ENCODE assay signal across 19 cellular contexts in genomic region chr3:32778389-32778788, GRCh38. TPM values are rescaled to one million over a fixed set of nuclear protein-coding genes. Genes with fewer than 3 reads are reported as not detected.
DNase-seq lines count a peak whose midpoint lies in the region; ATAC-seq, FAIRE-seq and TF ChIP-seq lines count a peak whose summit lies in the region.
"Had no signal": no experiment of that assay in that cellular context is flagged by ENCODE, and none has a peak within 500 bp of the region (broad histone marks: within the 10 kb centered on the region; RNA-seq: fewer than 3 reads in every experiment).

No MANE protein-coding gene starts in this region.

- H3K27ac ChIP-seq in GM23338 (ENCODE audit: low read depth) (peak overlapping the region; percentile 99; the same call in 1 of the 2 replicates), HepG2 (ENCODE audit: extremely low read length, insufficient read depth, low read length) (no peak overlapping the region), RWPE1 (no peak overlapping the region)
- H3K27ac ChIP-seq: neutrophil had no signal

- no peak for TF ChIP-seq POLR2A in HepG2 (IDR thresholded peaks at IDR 0.05; ENCODE audit: insufficient read depth in 1 of 2, low read depth in 2 of 2, low read length in 2 of 2)

- H3K27ac Mint-ChIP-seq in GM23338: peak overlapping the region; percentile 10; the same call in 1 of the 2 replicates
- H3K27ac Mint-ChIP-seq: CD8-positive, alpha-beta T cell; immature natural killer cell had no signal

- POLR2A ChIA-PET in HepG2 (lab: Yijun Ruan, JAX) (interaction anchor here (0.7 to 0.8 kb wide), 2 partner anchors 20 to 37 kb away, joined by 3 read pairs; no protein-coding TSS in a partner anchor), RWPE1 (lab: Yijun Ruan, JAX; ENCODE audit: low non-redundant PET) (no interaction called here)

- in situ Hi-C loops in HepG2 (cut with HindIII; ENCODE audit: extremely low pct_ligation_motif_present, low pct_unique_long_range_greater_than_20kb): no loop called here

- H3K4me3 Mint-ChIP-seq in GM23338: no peak overlapping the region
- H3K4me3 Mint-ChIP-seq: CD8-positive, alpha-beta T cell; immature natural killer cell had no signal

- H3K9ac ChIP-seq in HepG2 (ENCODE audit: insufficient read depth, low read depth, low read length): no peak overlapping the region

- 80% methylated on average over 1 of the region's 4 CpGs for WGBS in HepG2 (ENCODE audit: low lambda C conversion rate)

- H4K20me1 ChIP-seq in GM23338 (replicated peaks; ENCODE audit: insufficient read depth) (no peaks in the 10 kb centered on the region), HepG2 (ENCODE audit: insufficient read depth, low read length) (no peaks in the 10 kb centered on the region)

- peak; percentile 23; the same call in 1 of the 2 replicates for TF ChIP-seq RAD21 in HepG2 (CRISPR knock-in tag; IDR thresholded peaks at IDR 0.05)

- peak; percentile 44 for FAIRE-seq in HepG2 (lab: Jason Lieb, UNC)
- FAIRE-seq: GM18507 had no signal

- no TSS peak for BruUV-seq in HepG2 (replicated peaks; lab: Mats Ljungman, UMichigan)

- no peaks in the 10 kb centered on the region for H3K9me3 ChIP-seq in HepG2 (ENCODE audit: low read length)
- H3K9me3 ChIP-seq: neutrophil had no signal

- no peaks in the 10 kb centered on the region; the same call in 2 of the 3 replicates for H3K9me3 Mint-ChIP-seq in GM23338
- H3K9me3 Mint-ChIP-seq: CD8-positive, alpha-beta T cell had no signal

- CTCF ChIA-PET in HepG2 (lab: Yijun Ruan, JAX; ENCODE audit: low intra/inter-chr PET ratio, low total read pairs): no interaction called here
- CTCF ChIA-PET in RWPE1 (lab: Yijun Ruan, JAX): interaction anchor here (0.6 kb wide), 1 partner anchor 132 kb away, joined by 3 read pairs; no protein-coding TSS in a partner anchor

- H3K79me2 ChIP-seq in GM23338 (replicated peaks; ENCODE audit: insufficient read depth) (peaks cover 31% of the 10 kb centered on the region), HepG2 (ENCODE audit: insufficient read depth, low read length) (peaks cover 15% of the 10 kb centered on the region)

- peak; percentile 4 to 18 for DNase-seq in activated CD4-positive, alpha-beta T cell treated with anti-CD3 and anti-CD28 coated beads, Interleukin-2, amount 50 U/mL, for 48 hours
- no peak for DNase-seq in activated CD4-positive, alpha-beta T cell treated with anti-CD3 and anti-CD28 coated beads, Interleukin-2, amount 50 U/mL, for 4 hours
- DNase-seq in GM23338 (ENCODE audit: low spot score) (no peak), NAMALWA (ENCODE audit: low spot score) (peak; percentile 31), HepG2 (ENCODE audit: low spot score) (peak; percentile 53), NCI-H187 treated with DMSO at 0.1 percent for 48 hours (lab: John Stamatoyannopoulos, UW) (no peak), RWPE1 (ENCODE audit: low spot score) (no peak)
- DNase-seq: CD8-positive, alpha-beta T cell; GOT3; head of caudate nucleus; immature natural killer cell; NCI-H1417; NCI-H2171; RPMI8226 had no signal

- no peak overlapping the region for H3K4me3 ChIP-seq in GM23338
- H3K4me3 ChIP-seq in HepG2 (replicated peaks in 1 of 3; ENCODE audit: insufficient read depth in 1 of 3, low read depth in 2 of 3, low read length in 3 of 3): no peak overlapping the region

- H3K4me1 ChIP-seq in GM23338 (ENCODE audit: insufficient read depth) (peaks cover 43% of the 10 kb centered on the region), HepG2 (ENCODE audit: insufficient read depth, low read length) (peaks cover 61% of the 10 kb centered on the region)

- peaks cover 22% of the 10 kb centered on the region for H3K27me3 Mint-ChIP-seq in GM23338 (ENCODE audit: insufficient read depth, low read depth, poor library complexity)

- H3K4me1 Mint-ChIP-seq in GM23338: peaks cover 61% of the 10 kb centered on the region

- TF ChIP-seq EP300 in HepG2 (IDR thresholded peaks at IDR 0.05; ENCODE audit: low read depth in 2 of 2, low read length in 2 of 2): no peak
- TF ChIP-seq EP300 in HepG2 (CRISPR knock-in tag; IDR thresholded peaks at IDR 0.05; ENCODE audit: borderline replicate concordance): no peak

- intact Hi-C loops in HepG2 (cut with micrococcal nuclease; ENCODE audit: unreplicated experiment): no loop called here

- H3K36me3 ChIP-seq in GM23338 (ENCODE audit: insufficient read depth) (peaks cover 13% of the 10 kb centered on the region), HepG2 (replicated peaks in 1 of 2; ENCODE audit: control insufficient read depth in 1 of 2, insufficient read depth in 2 of 2, low read length in 2 of 2) (no peaks in the 10 kb centered on the region; a peak in 1 of 5 replicates)

- peaks cover 35% of the 10 kb centered on the region for H3F3A ChIP-seq in GM23338 (replicated peaks; ENCODE audit: low read depth)

- no peak overlapping the region for H2AFZ ChIP-seq in GM23338
- H2AFZ ChIP-seq in HepG2 (ENCODE audit: low read length): no peak overlapping the region

- ATAC-seq in GM23338 (no peak), HepG2 (peak; percentile 39), GM21786 (IDR thresholded peaks at IDR 0.05; ENCODE audit: unreplicated experiment) (no peak)
- ATAC-seq: CD8-positive, alpha-beta T cell had no signal

- H3K36me3 Mint-ChIP-seq in GM23338 (ENCODE audit: low read depth): peaks cover 31% of the 10 kb centered on the region

- no peak overlapping the region for H3K4me2 ChIP-seq in GM23338
- H3K4me2 ChIP-seq in HepG2 (ENCODE audit: low read depth, low read length): no peak overlapping the region

- 0 out of 4 replicates have a peak, but pooled peaks have one; percentile 9 to 14 for TF ChIP-seq CTCF in GM23338 (conservative IDR thresholded peaks at IDR 0.05; ENCODE audit: low read depth in 2 of 2)
- TF ChIP-seq CTCF in HepG2 (CRISPR knock-in tag; IDR thresholded peaks at IDR 0.05): peak; percentile 50
- no peak for TF ChIP-seq CTCF in RWPE1 (conservative IDR thresholded peaks at IDR 0.05; ENCODE audit: low read depth)

- no peaks in the 10 kb centered on the region; the same call in 1 of the 2 replicates for H3K9me2 ChIP-seq in GM23338 (ENCODE audit: insufficient read depth)

- H3K27me3 ChIP-seq in GM23338 (ENCODE audit: insufficient read depth) (no peaks in the 10 kb centered on the region), HepG2 (ENCODE audit: control insufficient read depth in 1 of 2, insufficient read depth in 2 of 2, low read length in 2 of 2) (no peaks in the 10 kb centered on the region; a peak in 1 of 5 replicates)

TF ChIP-seq in GM23338, 12 proteins besides CTCF, POLR2A, EP300 and RAD21 (continues in another document):
- TF ChIP-seq STAT1 (IDR thresholded peaks at IDR 0.05; ENCODE audit: unreplicated experiment): no peak
- TF ChIP-seq ZNF331 (CRISPR knock-in tag; IDR thresholded peaks at IDR 0.05; ENCODE audit: low read depth): 0 out of 2 replicates have a peak, but pooled peaks have one; percentile 8
- no peak for TF ChIP-seq NANOG (IDR thresholded peaks at IDR 0.05; ENCODE audit: borderline replicate concordance)

TF ChIP-seq in HepG2, 621 proteins besides CTCF, POLR2A, EP300 and RAD21 (continues in another document):
- peak; percentile 27; the same call in 1 of the 2 replicates for TF ChIP-seq SAP130 (CRISPR knock-in tag; IDR thresholded peaks at IDR 0.05; ENCODE audit: low read depth)
- TF ChIP-seq SALL1 (CRISPR knock-in tag; IDR thresholded peaks at IDR 0.05): peak; percentile 38; the same call in 1 of the 2 replicates
- no peak for TF ChIP-seq SOX13 (IDR thresholded peaks at IDR 0.05)
- 0 out of 4 replicates have a peak, but pooled peaks of 1 of the 2 experiments have one; percentile 27 for TF ChIP-seq SOX13 (CRISPR knock-in tag; conservative IDR thresholded peaks at IDR 0.05 in 1 of 2, IDR thresholded peaks at IDR 0.05 in 1 of 2)
- no peak for TF ChIP-seq TRIM22 (IDR thresholded peaks at IDR 0.05)
- peak; percentile 55 for TF ChIP-seq TEAD3 (CRISPR knock-in tag; optimal IDR thresholded peaks at IDR 0.05; ENCODE audit: borderline replicate concordance)

RNA-seq across cellular contexts. Expression of gene TRIM71, which starts 39.4 kb away (rescaled TPM):
- total RNA-seq in GM23338 (2014; rRNA removed; shearing (Covaris generic)): 318 and 346 TPM in 2 replicates
- polyA plus RNA-seq in GM23338 (2016; fragmentation: Nextera tagmentation; extraction: Ambion mirVana) (71.2 and 71.5 TPM in 2 replicates), HepG2 (2011; rRNA removed) (21.1 and 21.7 TPM in 2 replicates)
- total RNA-seq in HepG2 (2016; rRNA removed; fragmentation: Illumina TruSeq; extraction: Trizol): 76.9 and 111 TPM in 2 replicates
- 5.5 and 6.3 TPM in 2 replicates for total RNA-seq in HepG2 (2016; cell fraction: cytosol; rRNA removed; fragmentation: Illumina TruSeq; extraction: Trizol; ENCODE audit: low read depth)
- 75.8 and 102 TPM in 2 replicates for total RNA-seq in HepG2 (2016; cell fraction: insoluble cytoplasmic fraction; rRNA removed; fragmentation: Illumina TruSeq; extraction: Trizol)
- total RNA-seq in HepG2 (2016; cell fraction: membrane; rRNA removed; fragmentation: Illumina TruSeq; extraction: Trizol): 29.5 and 33.3 TPM in 2 replicates
- total RNA-seq in HepG2 (2016; cell fraction: nucleus; rRNA removed; fragmentation: Illumina TruSeq; extraction: Trizol): 91.5 and 98.1 TPM in 2 replicates
- 16.3 and 17.3 TPM in 2 replicates for polyA plus RNA-seq in HepG2 (2011; cell fraction: cytosol; rRNA removed)
- polyA plus RNA-seq in HepG2 (2011; cell fraction: nucleus; rRNA removed): 25.8 and 29.4 TPM in 2 replicates
- polyA plus RNA-seq in HepG2 (2012): 24.9 and 35.6 TPM in 2 replicates
- 1.8 and 1.9 TPM in 2 replicates for polyA plus RNA-seq in HepG2 (2016; cell fraction: cytosol; fragmentation: Illumina TruSeq; extraction: Trizol; ENCODE audit: low read depth)
- 67.3 and 72.5 TPM in 2 replicates for polyA plus RNA-seq in HepG2 (2016; cell fraction: insoluble cytoplasmic fraction; fragmentation: Illumina TruSeq; extraction: Trizol; ENCODE audit: low read depth)
- 7.2 and 8.7 TPM in 2 replicates for polyA plus RNA-seq in HepG2 (2016; cell fraction: membrane; fragmentation: Illumina TruSeq; extraction: Trizol; ENCODE audit: low read depth)
- polyA plus RNA-seq in HepG2 (2016; cell fraction: nucleus; fragmentation: Illumina TruSeq; extraction: Trizol; ENCODE audit: insufficient read depth, low read depth): 86.2 and 92.8 TPM in 2 replicates
- polyA minus RNA-seq in HepG2 (2011; rRNA and poly(A)+ RNA removed; ENCODE audit: low replicate concordance): 0.07 and 138 TPM in 2 replicates
- polyA minus RNA-seq in HepG2 (2011; cell fraction: cytosol; rRNA and poly(A)+ RNA removed): 80.8 and 84.9 TPM in 2 replicates
- 96.2 and 97.6 TPM in 2 replicates for polyA minus RNA-seq in HepG2 (2011; cell fraction: nucleus; rRNA and poly(A)+ RNA removed)
- total RNA-seq: CD8-positive, alpha-beta T cell had no signal
- polyA plus RNA-seq: immature natural killer cell, liver, urinary bladder had no signal

Comparison
In these comparisons a context has a peak if more than half of its experiments do, and no peak if none do; other contexts are left out.
1. DNase-seq: peak in activated CD4-positive, alpha-beta T cell treated with anti-CD3 and anti-CD28 coated beads, Interleukin-2, amount 50 U/mL, for 48 hours (2 of 2), NAMALWA (single experiment) and HepG2 (single experiment); none in activated CD4-positive, alpha-beta T cell treated with anti-CD3 and anti-CD28 coated beads, Interleukin-2, amount 50 U/mL, for 4 hours (0 of 2), GM23338 (single experiment), NCI-H187 treated with DMSO at 0.1 percent for 48 hours (single experiment) and RWPE1 (single experiment).